In the genomic region with DNA sequence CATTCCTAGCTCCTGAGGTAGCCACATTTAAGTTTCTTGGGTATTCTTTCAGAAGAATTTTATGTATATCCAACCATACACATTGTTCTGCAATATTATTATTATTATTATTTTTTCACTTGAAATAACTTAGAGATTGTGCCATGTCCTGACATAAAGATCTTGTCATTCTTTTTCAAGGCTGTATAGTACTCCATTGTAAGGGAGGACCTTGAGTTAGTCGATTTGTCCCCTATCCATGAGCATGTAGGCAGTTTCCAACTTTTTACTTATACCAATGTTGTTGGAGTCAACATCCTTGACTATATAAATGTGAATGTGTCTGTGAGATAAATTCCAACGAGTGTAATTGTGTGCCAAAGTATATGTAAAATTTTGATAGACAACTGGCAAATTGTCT, we compare ENCODE assay signal across 25 cellular contexts. TPM values are rescaled to one million over a fixed set of nuclear protein-coding genes. Genes with fewer than 3 reads are reported as not detected.
DNase-seq lines count a peak whose midpoint lies in the region; ATAC-seq, FAIRE-seq and TF ChIP-seq lines count a peak whose summit lies in the region.
"Had no signal": no experiment of that assay in that cellular context is flagged by ENCODE, and none has a peak within 500 bp of the region (broad histone marks: within the 10 kb centered on the region; RNA-seq: fewer than 3 reads in every experiment).

No MANE protein-coding gene starts in this region.

- no peak overlapping the region for H3K27ac Mint-ChIP-seq in CD4-positive, alpha-beta T cell
- H3K27ac Mint-ChIP-seq in activated naive CD8-positive, alpha-beta T cell treated with anti-CD3 and anti-CD28 coated beads, Interleukin-2, amount 50 U/mL, for 24 hours, result no peak overlapping the region
- H3K27ac Mint-ChIP-seq: activated T-cell treated with anti-CD3 and anti-CD28 coated beads, Interleukin-2, amount 50 U/mL, for 24 hours had no signal

- no peak overlapping the region; the same call in 1 of the 2 replicates for H3K9ac ChIP-seq in HCT116 (ENCODE audit: low read length)
- H3K9ac ChIP-seq: BLaER1 treated with 17β-estradiol and CSF1 and Interleukin-3, amounts not matched to agents 10 nM and 100 nM had no signal

- H3K36me3 Mint-ChIP-seq in CD4-positive, alpha-beta T cell (ENCODE audit: low read depth), result no peaks in the 10 kb centered on the region
- H3K36me3 Mint-ChIP-seq in activated naive CD8-positive, alpha-beta T cell treated with anti-CD3 and anti-CD28 coated beads, Interleukin-2, amount 50 U/mL, for 24 hours (ENCODE audit: low read depth), result no peaks in the 10 kb centered on the region

- H3K79me2 ChIP-seq in HCT116 (ENCODE audit: insufficient read depth, low read length), result no peaks in the 10 kb centered on the region

- BruUV-seq in HCT116 (replicated peaks; lab: Mats Ljungman, UMichigan), result no TSS peak

- peaks cover 4% of the 10 kb centered on the region for H3K9me3 ChIP-seq in CD4-positive, alpha-beta T cell (ENCODE audit: control insufficient read depth, low read length)
- H3K9me3 ChIP-seq in HCT116 (ENCODE audit: control insufficient read depth in 1 of 2, insufficient read depth in 1 of 2, low read depth in 1 of 2, low read length in 2 of 2), result no peaks in the 10 kb centered on the region
- H3K9me3 ChIP-seq: SJCRH30, testis had no signal

- peak overlapping the region; percentile 88 for H3K4me2 ChIP-seq in HCT116 (ENCODE audit: low read length)
- H3K4me2 ChIP-seq: BLaER1 treated with 17β-estradiol and CSF1 and Interleukin-3, amounts not matched to agents 10 nM and 100 nM had no signal

- RAD21 ChIA-PET in HCT116 (lab: Charles Lee; ENCODE audit: low non-redundant PET in 1 of 2, low total read pairs in 2 of 2, uncharacterized antibody in 2 of 2, unreplicated experiment in 2 of 2), result no interaction called here

- H3K4me1 ChIP-seq in HCT116 (ENCODE audit: control insufficient read depth in 1 of 2, insufficient read depth in 2 of 2, low read length in 2 of 2), result peaks cover 10 to 24% of the 10 kb centered on the region in 2 experiments; a peak in 3 of 4 replicates
- H3K4me1 ChIP-seq: testis had no signal

- H3K9me3 Mint-ChIP-seq in CD4-positive, alpha-beta T cell, result no peaks in the 10 kb centered on the region
- no peaks in the 10 kb centered on the region for H3K9me3 Mint-ChIP-seq in activated naive CD8-positive, alpha-beta T cell treated with anti-CD3 and anti-CD28 coated beads, Interleukin-2, amount 50 U/mL, for 24 hours
- H3K9me3 Mint-ChIP-seq: activated T-cell treated with anti-CD3 and anti-CD28 coated beads, Interleukin-2, amount 50 U/mL, for 24 hours had no signal

- no peaks in the 10 kb centered on the region for H3K9me2 ChIP-seq in HCT116 (ENCODE audit: insufficient read depth)

- H3K27me3 ChIP-seq in CD4-positive, alpha-beta T cell (ENCODE audit: control insufficient read depth, insufficient read depth, low read length), result peaks cover 82% of the 10 kb centered on the region
- peaks cover 17% of the 10 kb centered on the region; the same call in 1 of the 2 replicates for H3K27me3 ChIP-seq in HCT116 (ENCODE audit: insufficient read depth, low read length)
- H3K27me3 ChIP-seq: SJCRH30, testis had no signal

- no peak for TF ChIP-seq CTCF in CD4-positive, alpha-beta T cell (IDR thresholded peaks at IDR 0.05)
- TF ChIP-seq CTCF in HCT116 (IDR thresholded peaks at IDR 0.05 in 2 of 3, conservative IDR thresholded peaks at IDR 0.05 in 1 of 3; ENCODE audit: borderline replicate concordance in 1 of 3, insufficient read depth in 1 of 3, low read depth in 2 of 3, low read length in 2 of 3), result no peak

- CTCF ChIA-PET in CD4-positive, alpha-beta T cell (lab: Charles Lee), result no interaction called here
- CTCF ChIA-PET in HCT116 (lab: Charles Lee), result no interaction called here

- H3K27ac ChIP-seq in CD4-positive, alpha-beta T cell (ENCODE audit: low read depth, low read length), result no peak overlapping the region
- H3K27ac ChIP-seq in HCT116 (ENCODE audit: low read depth, low read length), result no peak overlapping the region
- H3K27ac ChIP-seq: BLaER1 treated with 17β-estradiol and CSF1 and Interleukin-3, amounts not matched to agents 10 nM and 100 nM; brain microvascular endothelial cell; heart right ventricle; HL-60; SJCRH30; testis had no signal

- peak overlapping the region; percentile 84 for H2AFZ ChIP-seq in HCT116 (ENCODE audit: low read depth, low read length, poor library complexity, severe bottlenecking)

- peak; percentile 85 for FAIRE-seq in islet of Langerhans (lab: Jason Lieb, UNC)
- FAIRE-seq: TTC549 had no signal

- TF ChIP-seq RAD21 in HCT116 (IDR thresholded peaks at IDR 0.05; ENCODE audit: low read depth), result no peak

- H4K20me1 ChIP-seq in HCT116 (ENCODE audit: insufficient read depth), result no peaks in the 10 kb centered on the region

- H3K4me1 Mint-ChIP-seq in CD4-positive, alpha-beta T cell (ENCODE audit: low read depth), result peaks cover 21% of the 10 kb centered on the region
- peaks cover 19% of the 10 kb centered on the region for H3K4me1 Mint-ChIP-seq in activated naive CD8-positive, alpha-beta T cell treated with anti-CD3 and anti-CD28 coated beads, Interleukin-2, amount 50 U/mL, for 24 hours

- H3K36me3 ChIP-seq in HCT116 (ENCODE audit: control insufficient read depth in 1 of 2, insufficient read depth in 2 of 2, low read length in 2 of 2), result no peaks in the 10 kb centered on the region
- H3K36me3 ChIP-seq: BLaER1 treated with 17β-estradiol and CSF1 and Interleukin-3, amounts not matched to agents 10 nM and 100 nM; brain microvascular endothelial cell; heart right ventricle; SJCRH30 had no signal

- intact Hi-C loops in CD4-positive, alpha-beta T cell (cut with DNase I, micrococcal nuclease), result loop anchor here in 1 of 2 experiments (5.0 kb wide), 3 partner anchors 62 to 93 kb away; a partner anchor contains a TSS
- intact Hi-C loops in HCT116 (cut with micrococcal nuclease), result no loop called here

- TF ChIP-seq POLR2A in HCT116 (IDR thresholded peaks at IDR 0.05; ENCODE audit: borderline replicate concordance, extremely low read depth, insufficient read depth, insufficient read length), result no peak

- POLR2A ChIA-PET in CD4-positive, alpha-beta T cell (lab: Charles Lee), result interaction anchor here (1.0 to 4.9 kb wide), 4 partner anchors 25 to 92 kb away, joined by 3 to 46 read pairs (median 4); a partner anchor contains a TSS
- POLR2A ChIA-PET in HCT116 (lab: Charles Lee), result no interaction called here

- DNase-seq in CD4-positive, alpha-beta T cell, result no peak
- DNase-seq in HCT116 (ENCODE audit: low read depth, low spot score), result no peak
- DNase-seq in activated naive CD8-positive, alpha-beta T cell treated with anti-CD3 and anti-CD28 coated beads, Interleukin-2, amount 50 U/mL, for 24 hours, result no peak
- DNase-seq in dedifferentiated amniotic fluid mesenchymal stem cell (ENCODE audit: extremely low spot score), result no peak
- DNase-seq in stimulated activated CD8-positive, alpha-beta memory T cell treated with anti-CD3 and anti-CD28 coated beads, Interleukin-4, amount 100 ng/mL, for 48 hours, result no peak
- DNase-seq: DND-41, NCI-H187 treated with DMSO at 0.1 percent for 48 hours, SJCRH30 had no signal

- peaks cover 87% of the 10 kb centered on the region for H3K27me3 Mint-ChIP-seq in CD4-positive, alpha-beta T cell
- H3K27me3 Mint-ChIP-seq in activated naive CD8-positive, alpha-beta T cell treated with anti-CD3 and anti-CD28 coated beads, Interleukin-2, amount 50 U/mL, for 24 hours, result peaks cover 69% of the 10 kb centered on the region

- H3K4me3 ChIP-seq in HCT116 (replicated peaks in 1 of 2; ENCODE audit: low read depth in 1 of 2, low read length in 2 of 2), result peak overlapping the region in 1 of 2 experiments; percentile 34; a peak in 1 of 4 replicates
- H3K4me3 ChIP-seq: BLaER1 treated with 17β-estradiol and CSF1 and Interleukin-3, amounts not matched to agents 10 nM and 100 nM; SJCRH30 had no signal

- H3K4me3 Mint-ChIP-seq in CD4-positive, alpha-beta T cell, result peak overlapping the region; percentile 62
- peak overlapping the region; percentile 71 for H3K4me3 Mint-ChIP-seq in activated naive CD8-positive, alpha-beta T cell treated with anti-CD3 and anti-CD28 coated beads, Interleukin-2, amount 50 U/mL, for 24 hours

- ATAC-seq in CD4-positive, alpha-beta T cell (ENCODE audit: poor library complexity), result no peak
- ATAC-seq in HCT116 (no peak), HG02623 (IDR thresholded peaks at IDR 0.05; ENCODE audit: unreplicated experiment) (no peak), HG03196 (IDR thresholded peaks at IDR 0.05; ENCODE audit: unreplicated experiment) (no peak)
- ATAC-seq in activated naive CD8-positive, alpha-beta T cell treated with anti-CD3 and anti-CD28 coated beads, Interleukin-2, amount 50 U/mL, for 24 hours, result no peak

TF ChIP-seq in HCT116, 20 proteins besides CTCF, POLR2A, EP300 and RAD21:
- TF ChIP-seq SP1 (IDR thresholded peaks at IDR 0.05; ENCODE audit: low read depth), result no peak
- no peak for TF ChIP-seq ZNF274 (IDR thresholded peaks at IDR 0.05; ENCODE audit: low read depth, low read length)
- no peak for TF ChIP-seq JUND (IDR thresholded peaks at IDR 0.05)
- TF ChIP-seq FOSL1 (IDR thresholded peaks at IDR 0.05; ENCODE audit: low read depth), result no peak
- TF ChIP-seq CBX3 (IDR thresholded peaks at IDR 0.05; ENCODE audit: low read depth), result no peak
- TF ChIP-seq EGR1 (IDR thresholded peaks at IDR 0.05; ENCODE audit: low read depth), result no peak
- TF ChIP-seq YY1 (IDR thresholded peaks at IDR 0.05; ENCODE audit: extremely low read depth, insufficient replicate concordance, low read depth, low read length), result no peak
- no peak for TF ChIP-seq ZFX (IDR thresholded peaks at IDR 0.05)
- no peak for TF ChIP-seq POLR2AphosphoS5 (IDR thresholded peaks at IDR 0.05; ENCODE audit: low read depth, low read length)
- no peak for TF ChIP-seq SIN3A (IDR thresholded peaks at IDR 0.05; ENCODE audit: low read depth)
- no peak for TF ChIP-seq EZH2 (IDR thresholded peaks at IDR 0.05)
- TF ChIP-seq, protein P1, sequence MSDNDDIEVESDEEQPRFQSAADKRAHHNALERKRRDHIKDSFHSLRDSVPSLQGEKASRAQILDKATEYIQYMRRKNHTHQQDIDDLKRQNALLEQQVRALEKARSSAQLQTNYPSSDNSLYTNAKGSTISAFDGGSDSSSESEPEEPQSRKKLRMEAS (IDR thresholded peaks at IDR 0.05), result no peak
- no peak for TF ChIP-seq ELF1 (IDR thresholded peaks at IDR 0.05; ENCODE audit: borderline replicate concordance, low read depth)

RNA-seq across cellular contexts. Expression of a gene that starts 0.9 kb away (rescaled TPM):
- total RNA-seq in CD4-positive, alpha-beta T cell, result under 1 TPM; 0.14 to 0.17 TPM
- 0.37 TPM for total RNA-seq in HCT116 (2021; ENCODE audit: unreplicated experiment)
- polyA plus RNA-seq in HCT116 (2012), result 0.34 and 0.47 TPM in 2 replicates
- total RNA-seq: chondrocyte, fibroblast of villous mesenchyme, left cardiac atrium, occipital lobe, pulmonary artery endothelial cell, SJCRH30, urinary bladder had no signal
- polyA plus RNA-seq: esophagus, heart right ventricle had no signal

RNA-seq across cellular contexts. Expression of a gene that starts 10.0 kb away (rescaled TPM):
- 10 to 100 TPM; 14.0 to 16.0 TPM for total RNA-seq in CD4-positive, alpha-beta T cell
- total RNA-seq in HCT116 (2021; ENCODE audit: unreplicated experiment), result 34.9 TPM
- 14.7 and 14.8 TPM in 2 replicates for polyA plus RNA-seq in HCT116 (2012)
